Comparison of ENCODE assay signal across 8 cellular contexts in genomic region chr1:47438321-47439150, GRCh38. TPM values are rescaled to one million over a fixed set of nuclear protein-coding genes. Genes with fewer than 3 reads are reported as not detected.
DNase-seq lines count a peak whose midpoint lies in the region; ATAC-seq and TF ChIP-seq lines count a peak whose summit lies in the region.

No MANE protein-coding gene starts in this region.

- no peak for ATAC-seq in GM21619 (IDR thresholded peaks at IDR 0.05; ENCODE audit: unreplicated experiment)
- no peak for ATAC-seq in GM18511 (IDR thresholded peaks at IDR 0.05; ENCODE audit: unreplicated experiment)

- peak overlapping the region; percentile 97 for H3K4me2 ChIP-seq in hepatocyte

- H3K36me3 ChIP-seq in hepatocyte (replicated peaks; ENCODE audit: insufficient read depth, low read depth) = no peaks in the 10 kb centered on the region

- peak overlapping the region; percentile 89 for H2AFZ ChIP-seq in hepatocyte

- no peaks in the 10 kb centered on the region for H3K9me3 ChIP-seq in hepatocyte (ENCODE audit: low read depth)

- H3K4me3 ChIP-seq in hepatocyte = peak overlapping the region; percentile 81

- DNase-seq in stimulated activated CD4-positive, alpha-beta T cell treated with anti-CD3 and anti-CD28 coated beads, Interleukin-15, amount 100 ng/mL, for 24 hours = peak; percentile 40
- no peak for DNase-seq in stimulated activated CD4-positive, alpha-beta T cell treated with anti-CD3 and anti-CD28 coated beads, Interleukin-12 subunit alpha, Interleukin-12 subunit beta, amount 100 ng/mL, for 4 hours
- peak; percentile 78 for DNase-seq in activated CD8-positive, alpha-beta memory T cell treated with anti-CD3 and anti-CD28 coated beads for 24 hours
- DNase-seq in hepatocyte (ENCODE audit: low spot score) = no peak
- DNase-seq in SKM-1 treated with dmso at 0.1 percent for 144 hours (lab: John Stamatoyannopoulos, UW; ENCODE audit: unreplicated experiment) = no peak

- no peak overlapping the region for H3K27ac Mint-ChIP-seq in stimulated activated naive CD8-positive, alpha-beta T cell treated with anti-CD3 and anti-CD28 coated beads, Interleukin-15, Interleukin-2, amounts not matched to agents 100 ng/mL and 50 ng/mL, for 24 hours

- no peak for TF ChIP-seq CTCF in hepatocyte (IDR thresholded peaks at IDR 0.05; ENCODE audit: poor library complexity)

- no peaks in the 10 kb centered on the region for H3K9me3 Mint-ChIP-seq in stimulated activated naive CD8-positive, alpha-beta T cell treated with anti-CD3 and anti-CD28 coated beads, Interleukin-15, Interleukin-2, amounts not matched to agents 100 ng/mL and 50 ng/mL, for 24 hours

- peak overlapping the region; percentile 88 for H3K27ac ChIP-seq in hepatocyte

- H3K27me3 Mint-ChIP-seq in stimulated activated naive CD8-positive, alpha-beta T cell treated with anti-CD3 and anti-CD28 coated beads, Interleukin-15, Interleukin-2, amounts not matched to agents 100 ng/mL and 50 ng/mL, for 24 hours = peaks cover 13% of the 10 kb centered on the region

- peaks cover 78% of the 10 kb centered on the region for H3K27me3 ChIP-seq in hepatocyte

- peak overlapping the region; percentile 62 for H3K4me3 Mint-ChIP-seq in stimulated activated naive CD8-positive, alpha-beta T cell treated with anti-CD3 and anti-CD28 coated beads, Interleukin-15, Interleukin-2, amounts not matched to agents 100 ng/mL and 50 ng/mL, for 24 hours

- peaks cover 17% of the 10 kb centered on the region for H3K79me2 ChIP-seq in hepatocyte

- 4% methylated on average over 66 of the region's 117 CpGs for WGBS in hepatocyte (ENCODE audit: low lambda C conversion rate, missing lambda C conversion rate)

- H3K9me2 ChIP-seq in hepatocyte (replicated peaks; ENCODE audit: insufficient read depth) = no peaks in the 10 kb centered on the region

- peaks cover 23% of the 10 kb centered on the region for H3K4me1 Mint-ChIP-seq in stimulated activated naive CD8-positive, alpha-beta T cell treated with anti-CD3 and anti-CD28 coated beads, Interleukin-15, Interleukin-2, amounts not matched to agents 100 ng/mL and 50 ng/mL, for 24 hours (ENCODE audit: low read depth)

- H4K20me1 ChIP-seq in hepatocyte (ENCODE audit: insufficient read depth, poor library complexity, severe bottlenecking) = peaks cover 5% of the 10 kb centered on the region

- H3K4me1 ChIP-seq in hepatocyte (ENCODE audit: insufficient read depth) = peaks cover 15% of the 10 kb centered on the region

- H3K36me3 Mint-ChIP-seq in stimulated activated naive CD8-positive, alpha-beta T cell treated with anti-CD3 and anti-CD28 coated beads, Interleukin-15, Interleukin-2, amounts not matched to agents 100 ng/mL and 50 ng/mL, for 24 hours (ENCODE audit: low read depth) = no peaks in the 10 kb centered on the region

RNA-seq across cellular contexts. Expression of gene FOXD2, which starts 0.7 kb away (rescaled TPM):
- total RNA-seq in hepatocyte = 1.5 and 1.6 TPM in 2 replicates
- 1.0 and 1.4 TPM in 2 replicates for polyA plus RNA-seq in hepatocyte

RNA-seq across cellular contexts. Expression of gene FOXE3, which starts 22.5 kb away (rescaled TPM):
- total RNA-seq in hepatocyte = not detected in 2 replicates
- not detected in 2 replicates for polyA plus RNA-seq in hepatocyte

Comparison
In these comparisons a context has a peak if more than half of its experiments do, and no peak if none do; other contexts are left out.
1. DNase-seq: peak in stimulated activated CD4-positive, alpha-beta T cell treated with anti-CD3 and anti-CD28 coated beads, Interleukin-15, amount 100 ng/mL, for 24 hours (single experiment) and activated CD8-positive, alpha-beta memory T cell treated with anti-CD3 and anti-CD28 coated beads for 24 hours (single experiment); none in stimulated activated CD4-positive, alpha-beta T cell treated with anti-CD3 and anti-CD28 coated beads, Interleukin-12 subunit alpha, Interleukin-12 subunit beta, amount 100 ng/mL, for 4 hours (single experiment), hepatocyte (single experiment) and SKM-1 treated with dmso at 0.1 percent for 144 hours (single experiment).